ENCODE assay signal across 1 cellular context in genomic region chr11:27187075-27187847, GRCh38.
TF ChIP-seq lines count a peak whose summit lies in the region.

No MANE protein-coding gene starts in this region.

TF ChIP-seq in H1, 55 proteins besides CTCF, POLR2A, EP300 and RAD21 (continued from another document):
- TF ChIP-seq USF2 (IDR thresholded peaks at IDR 0.05; ENCODE audit: low read length) (no peak), RBBP5 (IDR thresholded peaks at IDR 0.05; ENCODE audit: borderline replicate concordance, low read depth, low read length) (no peak), KDM4A (IDR thresholded peaks at IDR 0.05; ENCODE audit: low read depth, low read length, severe bottlenecking) (no peak), TBP (IDR thresholded peaks at IDR 0.05; ENCODE audit: low read depth, low read length) (no peak), SP2 (IDR thresholded peaks at IDR 0.05; ENCODE audit: low read length) (no peak)
